ENCODE assay signal across 3 cellular contexts in genomic region chr10:44733743-44734488, GRCh38.
TF ChIP-seq lines count a peak whose summit lies in the region.

No MANE protein-coding gene starts in this region.

TF ChIP-seq in SK-N-SH, 30 proteins besides CTCF, POLR2A, EP300 and RAD21 (continued from another document):
- TF ChIP-seq YY1 (IDR thresholded peaks at IDR 0.05; ENCODE audit: low read depth): no peak
- TF ChIP-seq TAF1 (IDR thresholded peaks at IDR 0.05; ENCODE audit: borderline replicate concordance, low read depth, low read length): no peak
- no peak for TF ChIP-seq MEF2A (IDR thresholded peaks at IDR 0.05; ENCODE audit: borderline replicate concordance, low read depth)
- TF ChIP-seq POLR2AphosphoS5 (IDR thresholded peaks at IDR 0.05; ENCODE audit: low read depth, low read length): no peak
- TF ChIP-seq, protein P1, sequence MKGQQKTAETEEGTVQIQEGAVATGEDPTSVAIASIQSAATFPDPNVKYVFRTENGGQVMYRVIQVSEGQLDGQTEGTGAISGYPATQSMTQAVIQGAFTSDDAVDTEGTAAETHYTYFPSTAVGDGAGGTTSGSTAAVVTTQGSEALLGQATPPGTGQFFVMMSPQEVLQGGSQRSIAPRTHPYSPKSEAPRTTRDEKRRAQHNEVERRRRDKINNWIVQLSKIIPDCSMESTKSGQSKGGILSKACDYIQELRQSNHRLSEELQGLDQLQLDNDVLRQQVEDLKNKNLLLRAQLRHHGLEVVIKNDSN (IDR thresholded peaks at IDR 0.05; ENCODE audit: borderline replicate concordance, low read depth): no peak
- no peak for TF ChIP-seq NRF1 (IDR thresholded peaks at IDR 0.05; ENCODE audit: low read depth, low read length)

TF ChIP-seq in SK-N-SH treated with all-trans-retinoic acid at 6 μM for 48 hours, 23 proteins besides CTCF, POLR2A, EP300 and RAD21 (continued from another document):
- no peak for TF ChIP-seq TSHZ2 (CRISPR knock-in tag; IDR thresholded peaks at IDR 0.05)
- TF ChIP-seq TCF4 (CRISPR knock-in tag; IDR thresholded peaks at IDR 0.05; ENCODE audit: borderline replicate concordance): no peak
- TF ChIP-seq ZNF565 (CRISPR knock-in tag; conservative IDR thresholded peaks at IDR 0.05; ENCODE audit: low read depth): no peak
- TF ChIP-seq PPARA (CRISPR knock-in tag; IDR thresholded peaks at IDR 0.05; ENCODE audit: borderline replicate concordance): no peak
- no peak for TF ChIP-seq ZNF8 (CRISPR knock-in tag; IDR thresholded peaks at IDR 0.05)
- TF ChIP-seq CREB5 (CRISPR knock-in tag; IDR thresholded peaks at IDR 0.05; ENCODE audit: low read depth): no peak
- no peak for TF ChIP-seq ZFP3 (CRISPR knock-in tag; IDR thresholded peaks at IDR 0.05)
- TF ChIP-seq ZNF70 (CRISPR knock-in tag; IDR thresholded peaks at IDR 0.05): no peak

TF ChIP-seq in WTC11, 78 proteins besides CTCF, POLR2A, EP300 and RAD21 (continued from another document):
- TF ChIP-seq ERG (CRISPR knock-in tag; IDR thresholded peaks at IDR 0.05) (no peak), NR2C2 (CRISPR knock-in tag; IDR thresholded peaks at IDR 0.05) (no peak), SOX15 (CRISPR knock-in tag; IDR thresholded peaks at IDR 0.05) (no peak), MXD4 (CRISPR knock-in tag; IDR thresholded peaks at IDR 0.05; ENCODE audit: borderline replicate concordance) (no peak), TCF7 (CRISPR knock-in tag; IDR thresholded peaks at IDR 0.05; ENCODE audit: low read depth) (no peak), CBFB (CRISPR knock-in tag; IDR thresholded peaks at IDR 0.05; ENCODE audit: low read depth) (no peak), JUN (CRISPR knock-in tag; IDR thresholded peaks at IDR 0.05) (no peak), ESRRA (CRISPR knock-in tag; IDR thresholded peaks at IDR 0.05; ENCODE audit: borderline replicate concordance) (no peak), AFF4 (CRISPR knock-in tag; IDR thresholded peaks at IDR 0.05; ENCODE audit: borderline replicate concordance) (no peak), ZNF219 (CRISPR knock-in tag; IDR thresholded peaks at IDR 0.05; ENCODE audit: borderline replicate concordance) (no peak)
